ENCODE assay signal across 23 cellular contexts in the genomic region with DNA sequence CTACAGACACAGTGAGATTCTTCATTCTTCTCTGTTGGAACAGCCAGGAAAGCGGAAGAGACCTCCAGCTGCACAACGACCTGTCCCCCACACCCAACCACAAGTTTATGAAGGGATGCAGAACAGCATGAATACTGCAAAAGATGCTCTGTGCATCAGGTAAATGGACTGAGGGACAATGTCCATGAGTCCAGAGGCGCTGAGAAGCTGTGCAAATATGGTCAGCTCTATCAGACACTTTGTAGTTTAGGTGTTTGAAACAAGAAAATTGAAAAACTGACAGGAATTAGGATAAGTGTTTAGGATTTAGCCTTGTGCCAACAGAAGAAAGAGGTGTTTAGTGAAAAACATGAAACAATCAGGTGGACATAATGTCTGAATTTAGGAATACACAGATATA. TPM values are rescaled to one million over a fixed set of nuclear protein-coding genes. Genes with fewer than 3 reads are reported as not detected.
DNase-seq lines count a peak whose midpoint lies in the region; ATAC-seq and TF ChIP-seq lines count a peak whose summit lies in the region.
"Had no signal": no experiment of that assay in that cellular context is flagged by ENCODE, and none has a peak within 500 bp of the region (broad histone marks: within the 10 kb centered on the region; RNA-seq: fewer than 3 reads in every experiment).

No MANE protein-coding gene starts in this region.

- peaks cover 5% of the 10 kb centered on the region for H3K9me3 Mint-ChIP-seq in activated naive CD8-positive, alpha-beta T cell treated with anti-CD3 and anti-CD28 coated beads, Interleukin-2, amount 50 U/mL, for 24 hours
- H3K9me3 Mint-ChIP-seq: HFFc6 had no signal

- intact Hi-C loops in right cardiac atrium (cut with DNase I) (no loop called here), left ventricle myocardium superior (cut with micrococcal nuclease) (no loop called here), lower lobe of right lung (cut with DNase I) (no loop called here), ascending aorta (cut with DNase I) (no loop called here), testis (cut with DNase I; ENCODE audit: low total_unique reads) (no loop called here)

- H3K27ac Mint-ChIP-seq in activated naive CD8-positive, alpha-beta T cell treated with anti-CD3 and anti-CD28 coated beads, Interleukin-2, amount 50 U/mL, for 24 hours = peak overlapping the region; percentile 9
- H3K27ac Mint-ChIP-seq: HFFc6 had no signal

- 88% methylated on average over 3 of the region's 3 CpGs for WGBS in right cardiac atrium
- 93% methylated on average over 3 of the region's 3 CpGs; no CpG with 5 or more reads in 1 of the 2 donors for WGBS in gastroesophageal sphincter (ENCODE audit: low coverage in 1 of 2), 2 donors
- 82 to 93% methylated on average over 3 of the region's 3 CpGs for WGBS in testis, 2 donors

- H3K36me3 Mint-ChIP-seq in activated naive CD8-positive, alpha-beta T cell treated with anti-CD3 and anti-CD28 coated beads, Interleukin-2, amount 50 U/mL, for 24 hours (ENCODE audit: low read depth) = peaks cover 2% of the 10 kb centered on the region

- H3K27me3 Mint-ChIP-seq in activated naive CD8-positive, alpha-beta T cell treated with anti-CD3 and anti-CD28 coated beads, Interleukin-2, amount 50 U/mL, for 24 hours = peaks cover 8% of the 10 kb centered on the region

- no peak overlapping the region for H3K4me3 ChIP-seq in right cardiac atrium (ENCODE audit: low read length)
- peak overlapping the region; percentile 53 for H3K4me3 ChIP-seq in lower lobe of right lung
- H3K4me3 ChIP-seq in ascending aorta = no peak overlapping the region
- H3K4me3 ChIP-seq in gastroesophageal sphincter = no peak overlapping the region
- no peak overlapping the region for H3K4me3 ChIP-seq in testis
- H3K4me3 ChIP-seq: MG63, PC-9 had no signal

- no peaks in the 10 kb centered on the region for H3K27me3 ChIP-seq in right cardiac atrium (ENCODE audit: control insufficient read depth, insufficient read depth)
- H3K27me3 ChIP-seq in lower lobe of right lung (ENCODE audit: low read depth) = no peaks in the 10 kb centered on the region
- no peaks in the 10 kb centered on the region for H3K27me3 ChIP-seq in ascending aorta
- H3K27me3 ChIP-seq in gastroesophageal sphincter = no peaks in the 10 kb centered on the region
- no peaks in the 10 kb centered on the region for H3K27me3 ChIP-seq in testis

- H3K36me3 ChIP-seq in lower lobe of right lung = no peaks in the 10 kb centered on the region
- H3K36me3 ChIP-seq in ascending aorta = no peaks in the 10 kb centered on the region
- H3K36me3 ChIP-seq in gastroesophageal sphincter = no peaks in the 10 kb centered on the region
- H3K36me3 ChIP-seq in testis (ENCODE audit: low read depth, missing control alignments) = no peaks in the 10 kb centered on the region
- H3K36me3 ChIP-seq: MG63 had no signal

- H3K4me1 ChIP-seq in right cardiac atrium (ENCODE audit: control insufficient read depth, insufficient read depth, low read length) (no peaks in the 10 kb centered on the region), lower lobe of right lung (no peaks in the 10 kb centered on the region), ascending aorta (no peaks in the 10 kb centered on the region), gastroesophageal sphincter (no peaks in the 10 kb centered on the region), testis (no peaks in the 10 kb centered on the region)

- no peak for DNase-seq in right cardiac atrium
- DNase-seq in left ventricle myocardium superior = no peak
- DNase-seq in activated naive CD8-positive, alpha-beta T cell treated with anti-CD3 and anti-CD28 coated beads, Interleukin-2, amount 50 U/mL, for 24 hours = no peak
- no peak for DNase-seq in lower lobe of right lung
- no peak for DNase-seq in ascending aorta (ENCODE audit: low spot score in 2 of 2)
- no peak for DNase-seq in testis
- DNase-seq: ACHN, AML-193, Calu3, DMS53, HFFc6, IMR-90, Karpas-422, MG63, NCI-H1105, NCI-H1694, NCI-H2107, NCI-H2227 treated with DMSO at 0.1 percent for 48 hours, NCI-H524, PC-9 had no signal

- TF ChIP-seq EP300 in gastroesophageal sphincter (IDR thresholded peaks at IDR 0.05) = no peak

- H3K27ac ChIP-seq in right cardiac atrium (ENCODE audit: low read length) = peak overlapping the region; percentile 6
- H3K27ac ChIP-seq in lower lobe of right lung = no peak overlapping the region
- no peak overlapping the region for H3K27ac ChIP-seq in ascending aorta
- H3K27ac ChIP-seq in gastroesophageal sphincter = no peak overlapping the region
- no peak overlapping the region for H3K27ac ChIP-seq in testis
- H3K27ac ChIP-seq: PC-9 had no signal

- H3K9me3 ChIP-seq in right cardiac atrium (ENCODE audit: control insufficient read depth, low read length) = no peaks in the 10 kb centered on the region
- no peaks in the 10 kb centered on the region for H3K9me3 ChIP-seq in lower lobe of right lung
- no peaks in the 10 kb centered on the region for H3K9me3 ChIP-seq in ascending aorta
- H3K9me3 ChIP-seq in gastroesophageal sphincter = no peaks in the 10 kb centered on the region
- H3K9me3 ChIP-seq in testis = no peaks in the 10 kb centered on the region
- H3K9me3 ChIP-seq: MG63 had no signal

- TF ChIP-seq CTCF in lower lobe of right lung (IDR thresholded peaks at IDR 0.05) = no peak
- TF ChIP-seq CTCF in ascending aorta (IDR thresholded peaks at IDR 0.05) = no peak
- TF ChIP-seq CTCF in gastroesophageal sphincter (IDR thresholded peaks at IDR 0.05) = no peak
- no peak for TF ChIP-seq CTCF in testis (IDR thresholded peaks at IDR 0.05)

- peaks cover 39% of the 10 kb centered on the region for H3K4me1 Mint-ChIP-seq in activated naive CD8-positive, alpha-beta T cell treated with anti-CD3 and anti-CD28 coated beads, Interleukin-2, amount 50 U/mL, for 24 hours

- H3K4me3 Mint-ChIP-seq in activated naive CD8-positive, alpha-beta T cell treated with anti-CD3 and anti-CD28 coated beads, Interleukin-2, amount 50 U/mL, for 24 hours = peak overlapping the region; percentile 89
- H3K4me3 Mint-ChIP-seq: HFFc6 had no signal

- TF ChIP-seq POLR2A in gastroesophageal sphincter (IDR thresholded peaks at IDR 0.05) (no peak), testis (IDR thresholded peaks at IDR 0.05) (no peak)

- no peak for ATAC-seq in right cardiac atrium
- no peak for ATAC-seq in left ventricle myocardium superior
- ATAC-seq in activated naive CD8-positive, alpha-beta T cell treated with anti-CD3 and anti-CD28 coated beads, Interleukin-2, amount 50 U/mL, for 24 hours = no peak
- no peak for ATAC-seq in lower lobe of right lung
- no peak for ATAC-seq in gastroesophageal sphincter

RNA-seq across cellular contexts. Expression of a gene that starts 33.1 kb away (rescaled TPM):
- total RNA-seq in right cardiac atrium (under 1 TPM; 0.14 to 0.74 (median 0.43) TPM), left ventricle myocardium superior (0.35 TPM), lower lobe of right lung (2.7 TPM), ascending aorta (not detected), gastroesophageal sphincter (under 1 TPM in 2 of 4 donors, not detected in 2; 0.16 to 0.62 TPM), testis (1 to 10 TPM; 4.6 to 6.5 TPM)
- polyA plus RNA-seq in right cardiac atrium (0.36 TPM), testis (ENCODE audit: insufficient read depth, low read depth, low replicate concordance) (10.7 TPM)
- total RNA-seq: Calu3, H4, HFFc6, HT-29, IMR-90, PC-9 had no signal
- polyA plus RNA-seq: IMR-90 had no signal
